Comparison of ENCODE assay signal across 10 cellular contexts in genomic region chr17:75691371-75692290, GRCh38. TPM values are rescaled to one million over a fixed set of nuclear protein-coding genes. Genes with fewer than 3 reads are reported as not detected.
DNase-seq lines count a peak whose midpoint lies in the region; ATAC-seq lines count a peak whose summit lies in the region.
"Had no signal": no experiment of that assay in that cellular context is flagged by ENCODE, and none has a peak within 500 bp of the region (broad histone marks: within the 10 kb centered on the region; RNA-seq: fewer than 3 reads in every experiment).

No MANE protein-coding gene starts in this region.

- ATAC-seq in HG02840 (IDR thresholded peaks at IDR 0.05; ENCODE audit: low FRiP score, unreplicated experiment): no peak

- no peaks in the 10 kb centered on the region for H3K9me3 ChIP-seq in mesodermal cell (ENCODE audit: control insufficient read depth, low read length)
- H3K9me3 ChIP-seq: HAP-1 had no signal

- peak; percentile 79 for DNase-seq in activated CD4-positive, alpha-beta T cell treated with anti-CD3 and anti-CD28 coated beads, Interleukin-2, amount 10 ng/mL, durations not matched to agents 24 days and 14 days
- no peak for DNase-seq in activated CD4-positive, alpha-beta T cell treated with anti-CD3 and anti-CD28 coated beads for 1 hour
- DNase-seq in activated T-helper 2 cell treated with anti-CD3 and anti-CD28 coated beads, Interferon-gamma antibody, Interleukin-2, Interleukin-4, amounts not matched to agents 10 μg/mL and 5 μg/mL and 100 μg/mL, durations not matched to agents 14 hours and 24 hours and 36 hours (ENCODE audit: low spot score): no peak
- DNase-seq in substantia nigra (lab: John Stamatoyannopoulos, UW) (peak in 44 of 49 donors; percentile 19 to 89 (median 66)), islet precursor cell (no peak), activated gamma-delta T cell (lab: John Stamatoyannopoulos, UW) (no peak)

- peaks cover 37% of the 10 kb centered on the region for H3K36me3 Mint-ChIP-seq in activated CD4-positive, alpha-beta T cell treated with anti-CD3 and anti-CD28 coated beads, Interleukin-2, amount 10 ng/mL, durations not matched to agents 24 days and 14 days (ENCODE audit: low read depth)
- H3K36me3 Mint-ChIP-seq in activated T-helper 2 cell treated with anti-CD3 and anti-CD28 coated beads, Interferon-gamma antibody, Interleukin-2, Interleukin-4, amounts not matched to agents 10 μg/mL and 5 μg/mL and 100 μg/mL, durations not matched to agents 14 hours and 24 hours and 36 hours (ENCODE audit: low read depth): peaks cover 44% of the 10 kb centered on the region

- 93 to 94% methylated on average over 10 of the region's 13 CpGs for WGBS in mesodermal cell (ENCODE audit: insufficient coverage in 2 of 2), 2 experiments

- H3K4me1 Mint-ChIP-seq in activated CD4-positive, alpha-beta T cell treated with anti-CD3 and anti-CD28 coated beads, Interleukin-2, amount 10 ng/mL, durations not matched to agents 24 days and 14 days: peaks cover 50% of the 10 kb centered on the region
- peaks cover 51% of the 10 kb centered on the region for H3K4me1 Mint-ChIP-seq in activated T-helper 2 cell treated with anti-CD3 and anti-CD28 coated beads, Interferon-gamma antibody, Interleukin-2, Interleukin-4, amounts not matched to agents 10 μg/mL and 5 μg/mL and 100 μg/mL, durations not matched to agents 14 hours and 24 hours and 36 hours (ENCODE audit: low read depth)

- peaks cover 86% of the 10 kb centered on the region for H3K36me3 ChIP-seq in mesodermal cell (ENCODE audit: control insufficient read depth, insufficient read depth, low read length)

- H3K4me3 Mint-ChIP-seq in activated CD4-positive, alpha-beta T cell treated with anti-CD3 and anti-CD28 coated beads, Interleukin-2, amount 10 ng/mL, durations not matched to agents 24 days and 14 days: peak overlapping the region; percentile 9
- no peak overlapping the region for H3K4me3 Mint-ChIP-seq in activated T-helper 2 cell treated with anti-CD3 and anti-CD28 coated beads, Interferon-gamma antibody, Interleukin-2, Interleukin-4, amounts not matched to agents 10 μg/mL and 5 μg/mL and 100 μg/mL, durations not matched to agents 14 hours and 24 hours and 36 hours (ENCODE audit: low read depth)

- no peak overlapping the region for H3K4me3 ChIP-seq in mesodermal cell (ENCODE audit: extremely low read depth, insufficient read depth, low read length, poor library complexity, severe bottlenecking)
- H3K4me3 ChIP-seq: HAP-1 had no signal

- no peaks in the 10 kb centered on the region for H3K27me3 Mint-ChIP-seq in activated CD4-positive, alpha-beta T cell treated with anti-CD3 and anti-CD28 coated beads, Interleukin-2, amount 10 ng/mL, durations not matched to agents 24 days and 14 days
- H3K27me3 Mint-ChIP-seq in activated T-helper 2 cell treated with anti-CD3 and anti-CD28 coated beads, Interferon-gamma antibody, Interleukin-2, Interleukin-4, amounts not matched to agents 10 μg/mL and 5 μg/mL and 100 μg/mL, durations not matched to agents 14 hours and 24 hours and 36 hours (ENCODE audit: low read depth): no peaks in the 10 kb centered on the region

- H3K4me1 ChIP-seq in mesodermal cell (ENCODE audit: control insufficient read depth, insufficient read depth, low read length, poor library complexity, severe bottlenecking): peaks cover 64% of the 10 kb centered on the region
- H3K4me1 ChIP-seq: HAP-1 had no signal

- intact Hi-C loops in activated CD4-positive, alpha-beta T cell treated with anti-CD3 and anti-CD28 coated beads, Interleukin-2, amount 10 ng/mL, durations not matched to agents 24 days and 14 days (cut with micrococcal nuclease): loop anchor here (2.0 kb wide), 1 partner anchor 17 kb away; no protein-coding TSS in a partner anchor
- intact Hi-C loops in activated T-helper 2 cell treated with anti-CD3 and anti-CD28 coated beads, Interferon-gamma antibody, Interleukin-2, Interleukin-4, amounts not matched to agents 10 μg/mL and 5 μg/mL and 100 μg/mL, durations not matched to agents 14 hours and 24 hours and 36 hours (cut with micrococcal nuclease): no loop called here

- peak overlapping the region; percentile 81 for H3K27ac Mint-ChIP-seq in activated CD4-positive, alpha-beta T cell treated with anti-CD3 and anti-CD28 coated beads, Interleukin-2, amount 10 ng/mL, durations not matched to agents 24 days and 14 days
- H3K27ac Mint-ChIP-seq in activated T-helper 2 cell treated with anti-CD3 and anti-CD28 coated beads, Interferon-gamma antibody, Interleukin-2, Interleukin-4, amounts not matched to agents 10 μg/mL and 5 μg/mL and 100 μg/mL, durations not matched to agents 14 hours and 24 hours and 36 hours: peak overlapping the region; percentile 71

- no peaks in the 10 kb centered on the region for H3K9me3 Mint-ChIP-seq in activated CD4-positive, alpha-beta T cell treated with anti-CD3 and anti-CD28 coated beads, Interleukin-2, amount 10 ng/mL, durations not matched to agents 24 days and 14 days
- no peaks in the 10 kb centered on the region for H3K9me3 Mint-ChIP-seq in activated T-helper 2 cell treated with anti-CD3 and anti-CD28 coated beads, Interferon-gamma antibody, Interleukin-2, Interleukin-4, amounts not matched to agents 10 μg/mL and 5 μg/mL and 100 μg/mL, durations not matched to agents 14 hours and 24 hours and 36 hours

- peak overlapping the region; percentile 32 for H3K27ac ChIP-seq in mesodermal cell (ENCODE audit: low read depth, low read length, severe bottlenecking)
- H3K27ac ChIP-seq in substantia nigra (ENCODE audit: low read depth, low read length, poor library complexity, severe bottlenecking): peak overlapping the region; percentile 100

RNA-seq across cellular contexts. Expression of gene SAP30BP, which starts 24.5 kb away (rescaled TPM):
- 109 and 115 TPM in 2 replicates for total RNA-seq in activated CD4-positive, alpha-beta T cell treated with anti-CD3 and anti-CD28 coated beads, Interleukin-2, amount 10 ng/mL, durations not matched to agents 24 days and 14 days
- 97.6 and 101 TPM in 2 replicates for total RNA-seq in activated T-helper 2 cell treated with anti-CD3 and anti-CD28 coated beads, Interferon-gamma antibody, Interleukin-2, Interleukin-4, amounts not matched to agents 10 μg/mL and 5 μg/mL and 100 μg/mL, durations not matched to agents 14 hours and 24 hours and 36 hours
- 95.8 TPM for polyA plus RNA-seq in mesodermal cell (2013, experiment 1 of 2)
- polyA plus RNA-seq in mesodermal cell (2013, experiment 2 of 2): 91.9 TPM

RNA-seq across cellular contexts. Expression of gene RECQL5, which starts 24.7 kb away (rescaled TPM):
- total RNA-seq in activated CD4-positive, alpha-beta T cell treated with anti-CD3 and anti-CD28 coated beads, Interleukin-2, amount 10 ng/mL, durations not matched to agents 24 days and 14 days: 34.2 and 34.4 TPM in 2 replicates
- 30.8 and 33.3 TPM in 2 replicates for total RNA-seq in activated T-helper 2 cell treated with anti-CD3 and anti-CD28 coated beads, Interferon-gamma antibody, Interleukin-2, Interleukin-4, amounts not matched to agents 10 μg/mL and 5 μg/mL and 100 μg/mL, durations not matched to agents 14 hours and 24 hours and 36 hours
- 31.4 TPM for polyA plus RNA-seq in mesodermal cell (2013, experiment 1 of 2)
- 27.7 TPM for polyA plus RNA-seq in mesodermal cell (2013, experiment 2 of 2)

RNA-seq across cellular contexts. Expression of gene ITGB4, which starts 29.6 kb away (rescaled TPM):
- 0.71 and 1.8 TPM in 2 replicates for total RNA-seq in activated CD4-positive, alpha-beta T cell treated with anti-CD3 and anti-CD28 coated beads, Interleukin-2, amount 10 ng/mL, durations not matched to agents 24 days and 14 days
- total RNA-seq in activated T-helper 2 cell treated with anti-CD3 and anti-CD28 coated beads, Interferon-gamma antibody, Interleukin-2, Interleukin-4, amounts not matched to agents 10 μg/mL and 5 μg/mL and 100 μg/mL, durations not matched to agents 14 hours and 24 hours and 36 hours: 1.3 and 2.0 TPM in 2 replicates
- polyA plus RNA-seq in mesodermal cell (2013, experiment 1 of 2): 1.8 TPM
- polyA plus RNA-seq in mesodermal cell (2013, experiment 2 of 2): 1.4 TPM

RNA-seq across cellular contexts. Expression of gene SMIM5, which starts 58.4 kb away (rescaled TPM):
- total RNA-seq in activated CD4-positive, alpha-beta T cell treated with anti-CD3 and anti-CD28 coated beads, Interleukin-2, amount 10 ng/mL, durations not matched to agents 24 days and 14 days: 0.14 and 0.38 TPM in 2 replicates
- total RNA-seq in activated T-helper 2 cell treated with anti-CD3 and anti-CD28 coated beads, Interferon-gamma antibody, Interleukin-2, Interleukin-4, amounts not matched to agents 10 μg/mL and 5 μg/mL and 100 μg/mL, durations not matched to agents 14 hours and 24 hours and 36 hours: 0.09 and 0.16 TPM in 2 replicates
- polyA plus RNA-seq in mesodermal cell (2013, experiment 1 of 2): not detected
- not detected for polyA plus RNA-seq in mesodermal cell (2013, experiment 2 of 2)
- polyA plus RNA-seq: BJ had no signal

Comparison
In these comparisons a context has a peak if more than half of its experiments do, and no peak if none do; other contexts are left out.
1. DNase-seq: peak in activated CD4-positive, alpha-beta T cell treated with anti-CD3 and anti-CD28 coated beads, Interleukin-2, amount 10 ng/mL, durations not matched to agents 24 days and 14 days (single experiment) and substantia nigra (44 of 49); none in activated CD4-positive, alpha-beta T cell treated with anti-CD3 and anti-CD28 coated beads for 1 hour (single experiment), activated T-helper 2 cell treated with anti-CD3 and anti-CD28 coated beads, Interferon-gamma antibody, Interleukin-2, Interleukin-4, amounts not matched to agents 10 μg/mL and 5 μg/mL and 100 μg/mL, durations not matched to agents 14 hours and 24 hours and 36 hours (single experiment), islet precursor cell (single experiment) and activated gamma-delta T cell (single experiment).